13 cellular contexts compared by ENCODE assay signal in genomic region chr2:215749092-215749957, GRCh38.
DNase-seq lines count a peak whose midpoint lies in the region; ATAC-seq and FAIRE-seq lines count a peak whose summit lies in the region.
"Had no signal": no experiment of that assay in that cellular context is flagged by ENCODE, and none has a peak within 500 bp of the region (broad histone marks: within the 10 kb centered on the region; RNA-seq: fewer than 3 reads in every experiment).

No MANE protein-coding gene starts in this region.

- H3K4me1 ChIP-seq in muscle layer of duodenum (ENCODE audit: control insufficient read depth in 1 of 2, insufficient read depth in 2 of 2, low read length in 2 of 2) = peaks cover 0 to 12% of the 10 kb centered on the region in 2 donors

- H3K27me3 ChIP-seq in muscle layer of duodenum (ENCODE audit: low read depth, low read length) = no peaks in the 10 kb centered on the region

- peak overlapping the region; percentile 20 for H3K27ac Mint-ChIP-seq in activated naive CD8-positive, alpha-beta T cell treated with anti-CD3 and anti-CD28 coated beads, Interleukin-2, amount 50 U/mL, for 24 hours
- no peak overlapping the region for H3K27ac Mint-ChIP-seq in activated naive CD8-positive, alpha-beta T cell treated with anti-CD3 and anti-CD28 coated beads for 36 hours
- H3K27ac Mint-ChIP-seq: immature natural killer cell had no signal

- peaks cover 6% of the 10 kb centered on the region for H3K27me3 Mint-ChIP-seq in activated naive CD8-positive, alpha-beta T cell treated with anti-CD3 and anti-CD28 coated beads, Interleukin-2, amount 50 U/mL, for 24 hours
- peaks cover 27% of the 10 kb centered on the region for H3K27me3 Mint-ChIP-seq in activated naive CD8-positive, alpha-beta T cell treated with anti-CD3 and anti-CD28 coated beads for 36 hours

- no peaks in the 10 kb centered on the region for H3K9me3 ChIP-seq in muscle layer of duodenum (ENCODE audit: control insufficient read depth in 1 of 2, low read length in 2 of 2)

- no peak for FAIRE-seq in GM19239 (lab: Jason Lieb, UNC)
- FAIRE-seq: A204.1, colon, urothelium cell line had no signal

- peaks cover 63% of the 10 kb centered on the region for H3K4me1 Mint-ChIP-seq in activated naive CD8-positive, alpha-beta T cell treated with anti-CD3 and anti-CD28 coated beads, Interleukin-2, amount 50 U/mL, for 24 hours
- peaks cover 32% of the 10 kb centered on the region for H3K4me1 Mint-ChIP-seq in activated naive CD8-positive, alpha-beta T cell treated with anti-CD3 and anti-CD28 coated beads for 36 hours

- no peak for DNase-seq in activated naive CD8-positive, alpha-beta T cell treated with anti-CD3 and anti-CD28 coated beads, Interleukin-2, amount 50 U/mL, for 24 hours
- DNase-seq in activated naive CD8-positive, alpha-beta T cell treated with anti-CD3 and anti-CD28 coated beads for 36 hours = no peak
- DNase-seq in fibroblast of peridontal ligament (ENCODE audit: extremely low read depth) (peak; percentile 81), ureter (ENCODE audit: low spot score) (peak; percentile 67), GM19239 (ENCODE audit: insufficient read length, low spot score) (no peak), SKM-1 treated with dmso at 0.1 percent for 144 hours (lab: John Stamatoyannopoulos, UW; ENCODE audit: unreplicated experiment) (no peak)
- DNase-seq: immature natural killer cell, NCI-H187 had no signal

- peak overlapping the region; percentile 50 for H3K27ac ChIP-seq in muscle layer of duodenum (ENCODE audit: low read length)

- H3K36me3 Mint-ChIP-seq in activated naive CD8-positive, alpha-beta T cell treated with anti-CD3 and anti-CD28 coated beads, Interleukin-2, amount 50 U/mL, for 24 hours (ENCODE audit: low read depth) = no peaks in the 10 kb centered on the region
- H3K36me3 Mint-ChIP-seq in activated naive CD8-positive, alpha-beta T cell treated with anti-CD3 and anti-CD28 coated beads for 36 hours = no peaks in the 10 kb centered on the region
- H3K36me3 Mint-ChIP-seq: immature natural killer cell had no signal

- ATAC-seq in activated naive CD8-positive, alpha-beta T cell treated with anti-CD3 and anti-CD28 coated beads, Interleukin-2, amount 50 U/mL, for 24 hours = no peak
- no peak for ATAC-seq in HG03196 (IDR thresholded peaks at IDR 0.05; ENCODE audit: unreplicated experiment)

- no peak overlapping the region for H3K4me3 Mint-ChIP-seq in activated naive CD8-positive, alpha-beta T cell treated with anti-CD3 and anti-CD28 coated beads, Interleukin-2, amount 50 U/mL, for 24 hours
- no peak overlapping the region for H3K4me3 Mint-ChIP-seq in activated naive CD8-positive, alpha-beta T cell treated with anti-CD3 and anti-CD28 coated beads for 36 hours
- H3K4me3 Mint-ChIP-seq: immature natural killer cell had no signal

- no peaks in the 10 kb centered on the region for H3K9me3 Mint-ChIP-seq in activated naive CD8-positive, alpha-beta T cell treated with anti-CD3 and anti-CD28 coated beads, Interleukin-2, amount 50 U/mL, for 24 hours
- no peaks in the 10 kb centered on the region for H3K9me3 Mint-ChIP-seq in activated naive CD8-positive, alpha-beta T cell treated with anti-CD3 and anti-CD28 coated beads for 36 hours
- H3K9me3 Mint-ChIP-seq: immature natural killer cell had no signal

- H3K36me3 ChIP-seq in muscle layer of duodenum (ENCODE audit: control insufficient read depth in 1 of 2, insufficient read depth in 2 of 2, low read length in 2 of 2) = no peaks in the 10 kb centered on the region

- no peak overlapping the region for H3K4me3 ChIP-seq in muscle layer of duodenum (ENCODE audit: low read depth in 1 of 2, low read length in 2 of 2)

Comparison
In these comparisons a context has a peak if more than half of its experiments do, and no peak if none do; other contexts are left out.
1. DNase-seq: peak in fibroblast of peridontal ligament (single experiment) and ureter (single experiment); none in activated naive CD8-positive, alpha-beta T cell treated with anti-CD3 and anti-CD28 coated beads, Interleukin-2, amount 50 U/mL, for 24 hours (single experiment), activated naive CD8-positive, alpha-beta T cell treated with anti-CD3 and anti-CD28 coated beads for 36 hours (single experiment), GM19239 (single experiment) and SKM-1 treated with dmso at 0.1 percent for 144 hours (single experiment).